1 cellular context compared by ENCODE assay signal in genomic region chr2:119429225-119430000, GRCh38.
TF ChIP-seq lines count a peak whose summit lies in the region.

No MANE protein-coding gene starts in this region.

TF ChIP-seq in GM23338, 12 proteins besides CTCF, POLR2A, EP300 and RAD21:
- TF ChIP-seq ZNF462 (CRISPR knock-in tag; IDR thresholded peaks at IDR 0.05) (no peak), STAT1 (IDR thresholded peaks at IDR 0.05; ENCODE audit: unreplicated experiment) (no peak), NANOG (IDR thresholded peaks at IDR 0.05; ENCODE audit: borderline replicate concordance) (no peak), EZH2 (IDR thresholded peaks at IDR 0.05; ENCODE audit: low read depth, unreplicated experiment) (no peak), EZH2phosphoT487 (IDR thresholded peaks at IDR 0.05; ENCODE audit: unreplicated experiment) (no peak), ZNF114 (CRISPR knock-in tag; IDR thresholded peaks at IDR 0.05) (no peak), POLR2AphosphoS5 (IDR thresholded peaks at IDR 0.05; ENCODE audit: low read depth) (no peak), ZNF331 (CRISPR knock-in tag; IDR thresholded peaks at IDR 0.05; ENCODE audit: low read depth) (no peak), REST (IDR thresholded peaks at IDR 0.05; ENCODE audit: unreplicated experiment) (no peak), JUNB (IDR thresholded peaks at IDR 0.05; ENCODE audit: unreplicated experiment) (no peak), ETS1 (IDR thresholded peaks at IDR 0.05) (no peak), CREB1 (CRISPR knock-in tag; IDR thresholded peaks at IDR 0.05; ENCODE audit: low read depth) (no peak)
